22 cellular contexts compared by ENCODE assay signal in the genomic region with DNA sequence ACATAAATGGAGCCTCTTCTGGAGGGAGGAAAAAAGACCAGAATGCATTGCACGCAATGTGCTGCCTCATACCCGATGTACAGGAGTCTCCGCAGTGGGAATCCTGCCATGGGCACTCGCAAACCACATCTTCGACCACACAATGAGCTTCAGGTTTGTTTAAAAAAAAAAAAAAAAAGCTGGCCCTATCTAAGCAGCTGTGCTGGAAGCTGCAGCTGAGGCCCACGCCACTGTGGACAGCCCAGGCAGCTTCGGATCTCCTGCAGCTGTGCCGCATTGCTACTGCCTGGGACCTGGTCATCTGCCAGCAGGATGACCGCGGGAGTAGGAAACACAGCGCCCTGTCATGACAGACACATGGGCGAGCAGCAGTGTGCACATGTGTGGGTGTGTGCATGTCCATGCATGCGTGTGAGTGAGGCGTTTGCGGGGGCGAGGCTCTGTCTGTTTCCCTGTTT. TPM values are rescaled to one million over a fixed set of nuclear protein-coding genes. Genes with fewer than 3 reads are reported as not detected.
DNase-seq lines count a peak whose midpoint lies in the region; ATAC-seq and TF ChIP-seq lines count a peak whose summit lies in the region.
"Had no signal": no experiment of that assay in that cellular context is flagged by ENCODE, and none has a peak within 500 bp of the region (broad histone marks: within the 10 kb centered on the region; RNA-seq: fewer than 3 reads in every experiment).

No MANE protein-coding gene starts in this region.

- H3K4me1 ChIP-seq in right atrium auricular region: no peaks in the 10 kb centered on the region
- no peaks in the 10 kb centered on the region for H3K4me1 ChIP-seq in body of pancreas
- H3K4me1 ChIP-seq: A549, pancreas had no signal

- peaks cover 77% of the 10 kb centered on the region for H3K27me3 Mint-ChIP-seq in type B pancreatic cell

- H3K27ac Mint-ChIP-seq in type B pancreatic cell: no peak overlapping the region

- no peaks in the 10 kb centered on the region for H3K9me3 Mint-ChIP-seq in type B pancreatic cell
- H3K9me3 Mint-ChIP-seq: CD4-positive, alpha-beta T cell had no signal

- no peak overlapping the region for H3K4me3 Mint-ChIP-seq in type B pancreatic cell
- H3K4me3 Mint-ChIP-seq: CD4-positive, alpha-beta T cell had no signal

- no peak overlapping the region for H3K27ac ChIP-seq in right atrium auricular region
- no peak overlapping the region for H3K27ac ChIP-seq in body of pancreas
- H3K27ac ChIP-seq: A549, pancreas, SK-N-MC had no signal

- intact Hi-C loops in Right ventricle myocardium inferior (cut with DNase I) (no loop called here), body of pancreas (cut with DNase I) (no loop called here)

- H3K9me3 ChIP-seq in right atrium auricular region (no peaks in the 10 kb centered on the region), body of pancreas (no peaks in the 10 kb centered on the region)
- H3K9me3 ChIP-seq: A549, pancreas had no signal

- H3K27me3 ChIP-seq in right atrium auricular region (no peaks in the 10 kb centered on the region), body of pancreas (no peaks in the 10 kb centered on the region)

- 66 to 76% methylated on average over 16 of the region's 16 CpGs for WGBS in body of pancreas, 2 donors

- H3K36me3 ChIP-seq in right atrium auricular region: no peaks in the 10 kb centered on the region
- H3K36me3 ChIP-seq in body of pancreas (replicated peaks in 1 of 2; ENCODE audit: insufficient read depth in 1 of 2, low read depth in 2 of 2): no peaks in the 10 kb centered on the region
- H3K36me3 ChIP-seq: pancreas had no signal

- ATAC-seq in Right ventricle myocardium inferior (peak; percentile 28), body of pancreas (peak; percentile 30), HG02678 (IDR thresholded peaks at IDR 0.05; ENCODE audit: unreplicated experiment) (no peak)

- peaks cover 3% of the 10 kb centered on the region for H3K36me3 Mint-ChIP-seq in type B pancreatic cell

- DNase-seq in Right ventricle myocardium inferior (ENCODE audit: missing footprints): no peak
- no peak for DNase-seq in right atrium auricular region (ENCODE audit: low spot score)
- no peak for DNase-seq in body of pancreas
- peak; percentile 51 for DNase-seq in islet precursor cell
- peak; percentile 58 for DNase-seq in type B pancreatic cell (ENCODE audit: extremely low spot score, unreplicated experiment)
- DNase-seq in mucosa of gallbladder (ENCODE audit: low spot score): no peak
- no peak for DNase-seq in activated CD4-positive, alpha-beta T cell treated with anti-CD3 and anti-CD28 coated beads for 4 hours
- DNase-seq: activated effector memory CD4-positive, alpha-beta T cell treated with Interleukin-2 at 50 U/mL for 16 hours; amniotic stem cell; CD4-positive, alpha-beta T cell; GF-D8; NCI-H1436; NCI-H510A treated with DMSO at 0.1 percent for 48 hours; OCI-M1; stimulated activated naive CD4-positive, alpha-beta T cell treated with Interleukin-2 at 50 U/mL for 16 hours had no signal

- no peaks in the 10 kb centered on the region for H3K4me1 Mint-ChIP-seq in type B pancreatic cell (ENCODE audit: unreplicated experiment)

- TF ChIP-seq CTCF in right atrium auricular region (IDR thresholded peaks at IDR 0.05): no peak
- TF ChIP-seq CTCF in body of pancreas (IDR thresholded peaks at IDR 0.05): no peak
- TF ChIP-seq CTCF in type B pancreatic cell (conservative IDR thresholded peaks at IDR 0.05): no peak

- no peak overlapping the region for H3K4me3 ChIP-seq in right atrium auricular region
- H3K4me3 ChIP-seq in body of pancreas: no peak overlapping the region
- H3K4me3 ChIP-seq: A549, pancreas, SK-N-MC had no signal

- TF ChIP-seq POLR2A in body of pancreas (IDR thresholded peaks at IDR 0.05): no peak

RNA-seq across cellular contexts. Expression of a gene that starts 26.0 kb away (rescaled TPM):
- 0.11 TPM for total RNA-seq in Right ventricle myocardium inferior
- total RNA-seq in right atrium auricular region: not detected
- total RNA-seq in body of pancreas: not detected
- total RNA-seq in type B pancreatic cell (ENCODE audit: low replicate concordance): 0.07 and 0.94 TPM in 2 replicates
- total RNA-seq in mucosa of gallbladder: not detected
- total RNA-seq: CD4-positive, alpha-beta T cell; glomerular endothelial cell; mononuclear cell; pancreas; urinary bladder had no signal

Comparison
In these comparisons a context has a peak if more than half of its experiments do, and no peak if none do; other contexts are left out.
1. DNase-seq: peak in islet precursor cell (single experiment) and type B pancreatic cell (single experiment); none in Right ventricle myocardium inferior (single experiment), right atrium auricular region (single experiment), body of pancreas (0 of 4), mucosa of gallbladder (single experiment) and activated CD4-positive, alpha-beta T cell treated with anti-CD3 and anti-CD28 coated beads for 4 hours (0 of 2).